ENCODE assay signal across 1 cellular context in genomic region chr7:129438839-129439640, GRCh38.
TF ChIP-seq lines count a peak whose summit lies in the region.

No MANE protein-coding gene starts in this region.

TF ChIP-seq in K562, 482 proteins besides CTCF, POLR2A, EP300 and RAD21 (continued from another document and continues in another):
- TF ChIP-seq ZBTB49 (CRISPR knock-in tag; IDR thresholded peaks at IDR 0.05; ENCODE audit: borderline replicate concordance) (no peak), ZNF324 (CRISPR knock-in tag; IDR thresholded peaks at IDR 0.05) (no peak), GATAD2B (IDR thresholded peaks at IDR 0.05; ENCODE audit: borderline replicate concordance) (peak; percentile 72), TCF7L2 (IDR thresholded peaks at IDR 0.05; ENCODE audit: low read depth, low read length) (no peak), CBX2 (IDR thresholded peaks at IDR 0.05; ENCODE audit: insufficient read depth, low read length, poor library complexity, severe bottlenecking) (no peak), CHCHD3 (CRISPR knock-in tag; IDR thresholded peaks at IDR 0.05) (no peak), MEF2A (IDR thresholded peaks at IDR 0.05; ENCODE audit: control insufficient read depth, low read depth, low read length) (no peak), HBP1 (CRISPR knock-in tag; IDR thresholded peaks at IDR 0.05) (peak; percentile 61), ZFP36 (IDR thresholded peaks at IDR 0.05; ENCODE audit: low read depth, low read length, partially characterized antibody) (peak; percentile 6), ZNF347 (CRISPR knock-in tag; IDR thresholded peaks at IDR 0.05; ENCODE audit: low read depth) (peak; percentile 58; the same call in 1 of the 2 replicates), HEY1 (CRISPR knock-in tag; IDR thresholded peaks at IDR 0.05; ENCODE audit: borderline replicate concordance) (peak; percentile 70; the same call in 1 of the 2 replicates), SP1 (CRISPR knock-in tag; IDR thresholded peaks at IDR 0.05) (peak; percentile 84), SLC30A9 (CRISPR knock-in tag; IDR thresholded peaks at IDR 0.05) (no peak), RBM34 (IDR thresholded peaks at IDR 0.05; ENCODE audit: borderline replicate concordance, insufficient read depth, low read length) (no peak), TSHZ1 (CRISPR knock-in tag; IDR thresholded peaks at IDR 0.05) (peak; percentile 86), BHLHE40 (IDR thresholded peaks at IDR 0.05; ENCODE audit: low read length) (peak; percentile 73; the same call in 1 of the 2 replicates), SMAD3 (CRISPR knock-in tag; conservative IDR thresholded peaks at IDR 0.05) (0 out of 2 replicates have a peak, but pooled peaks have one; percentile 82), MAZ (CRISPR knock-in tag; conservative IDR thresholded peaks at IDR 0.05 in 1 of 2, IDR thresholded peaks at IDR 0.05 in 1 of 2) (peak; percentile 77 to 91), ZNF431 (CRISPR knock-in tag; IDR thresholded peaks at IDR 0.05) (no peak), ZNF589 (CRISPR knock-in tag; IDR thresholded peaks at IDR 0.05; ENCODE audit: low read depth) (peak; percentile 94)
- TF ChIP-seq, protein P1, sequence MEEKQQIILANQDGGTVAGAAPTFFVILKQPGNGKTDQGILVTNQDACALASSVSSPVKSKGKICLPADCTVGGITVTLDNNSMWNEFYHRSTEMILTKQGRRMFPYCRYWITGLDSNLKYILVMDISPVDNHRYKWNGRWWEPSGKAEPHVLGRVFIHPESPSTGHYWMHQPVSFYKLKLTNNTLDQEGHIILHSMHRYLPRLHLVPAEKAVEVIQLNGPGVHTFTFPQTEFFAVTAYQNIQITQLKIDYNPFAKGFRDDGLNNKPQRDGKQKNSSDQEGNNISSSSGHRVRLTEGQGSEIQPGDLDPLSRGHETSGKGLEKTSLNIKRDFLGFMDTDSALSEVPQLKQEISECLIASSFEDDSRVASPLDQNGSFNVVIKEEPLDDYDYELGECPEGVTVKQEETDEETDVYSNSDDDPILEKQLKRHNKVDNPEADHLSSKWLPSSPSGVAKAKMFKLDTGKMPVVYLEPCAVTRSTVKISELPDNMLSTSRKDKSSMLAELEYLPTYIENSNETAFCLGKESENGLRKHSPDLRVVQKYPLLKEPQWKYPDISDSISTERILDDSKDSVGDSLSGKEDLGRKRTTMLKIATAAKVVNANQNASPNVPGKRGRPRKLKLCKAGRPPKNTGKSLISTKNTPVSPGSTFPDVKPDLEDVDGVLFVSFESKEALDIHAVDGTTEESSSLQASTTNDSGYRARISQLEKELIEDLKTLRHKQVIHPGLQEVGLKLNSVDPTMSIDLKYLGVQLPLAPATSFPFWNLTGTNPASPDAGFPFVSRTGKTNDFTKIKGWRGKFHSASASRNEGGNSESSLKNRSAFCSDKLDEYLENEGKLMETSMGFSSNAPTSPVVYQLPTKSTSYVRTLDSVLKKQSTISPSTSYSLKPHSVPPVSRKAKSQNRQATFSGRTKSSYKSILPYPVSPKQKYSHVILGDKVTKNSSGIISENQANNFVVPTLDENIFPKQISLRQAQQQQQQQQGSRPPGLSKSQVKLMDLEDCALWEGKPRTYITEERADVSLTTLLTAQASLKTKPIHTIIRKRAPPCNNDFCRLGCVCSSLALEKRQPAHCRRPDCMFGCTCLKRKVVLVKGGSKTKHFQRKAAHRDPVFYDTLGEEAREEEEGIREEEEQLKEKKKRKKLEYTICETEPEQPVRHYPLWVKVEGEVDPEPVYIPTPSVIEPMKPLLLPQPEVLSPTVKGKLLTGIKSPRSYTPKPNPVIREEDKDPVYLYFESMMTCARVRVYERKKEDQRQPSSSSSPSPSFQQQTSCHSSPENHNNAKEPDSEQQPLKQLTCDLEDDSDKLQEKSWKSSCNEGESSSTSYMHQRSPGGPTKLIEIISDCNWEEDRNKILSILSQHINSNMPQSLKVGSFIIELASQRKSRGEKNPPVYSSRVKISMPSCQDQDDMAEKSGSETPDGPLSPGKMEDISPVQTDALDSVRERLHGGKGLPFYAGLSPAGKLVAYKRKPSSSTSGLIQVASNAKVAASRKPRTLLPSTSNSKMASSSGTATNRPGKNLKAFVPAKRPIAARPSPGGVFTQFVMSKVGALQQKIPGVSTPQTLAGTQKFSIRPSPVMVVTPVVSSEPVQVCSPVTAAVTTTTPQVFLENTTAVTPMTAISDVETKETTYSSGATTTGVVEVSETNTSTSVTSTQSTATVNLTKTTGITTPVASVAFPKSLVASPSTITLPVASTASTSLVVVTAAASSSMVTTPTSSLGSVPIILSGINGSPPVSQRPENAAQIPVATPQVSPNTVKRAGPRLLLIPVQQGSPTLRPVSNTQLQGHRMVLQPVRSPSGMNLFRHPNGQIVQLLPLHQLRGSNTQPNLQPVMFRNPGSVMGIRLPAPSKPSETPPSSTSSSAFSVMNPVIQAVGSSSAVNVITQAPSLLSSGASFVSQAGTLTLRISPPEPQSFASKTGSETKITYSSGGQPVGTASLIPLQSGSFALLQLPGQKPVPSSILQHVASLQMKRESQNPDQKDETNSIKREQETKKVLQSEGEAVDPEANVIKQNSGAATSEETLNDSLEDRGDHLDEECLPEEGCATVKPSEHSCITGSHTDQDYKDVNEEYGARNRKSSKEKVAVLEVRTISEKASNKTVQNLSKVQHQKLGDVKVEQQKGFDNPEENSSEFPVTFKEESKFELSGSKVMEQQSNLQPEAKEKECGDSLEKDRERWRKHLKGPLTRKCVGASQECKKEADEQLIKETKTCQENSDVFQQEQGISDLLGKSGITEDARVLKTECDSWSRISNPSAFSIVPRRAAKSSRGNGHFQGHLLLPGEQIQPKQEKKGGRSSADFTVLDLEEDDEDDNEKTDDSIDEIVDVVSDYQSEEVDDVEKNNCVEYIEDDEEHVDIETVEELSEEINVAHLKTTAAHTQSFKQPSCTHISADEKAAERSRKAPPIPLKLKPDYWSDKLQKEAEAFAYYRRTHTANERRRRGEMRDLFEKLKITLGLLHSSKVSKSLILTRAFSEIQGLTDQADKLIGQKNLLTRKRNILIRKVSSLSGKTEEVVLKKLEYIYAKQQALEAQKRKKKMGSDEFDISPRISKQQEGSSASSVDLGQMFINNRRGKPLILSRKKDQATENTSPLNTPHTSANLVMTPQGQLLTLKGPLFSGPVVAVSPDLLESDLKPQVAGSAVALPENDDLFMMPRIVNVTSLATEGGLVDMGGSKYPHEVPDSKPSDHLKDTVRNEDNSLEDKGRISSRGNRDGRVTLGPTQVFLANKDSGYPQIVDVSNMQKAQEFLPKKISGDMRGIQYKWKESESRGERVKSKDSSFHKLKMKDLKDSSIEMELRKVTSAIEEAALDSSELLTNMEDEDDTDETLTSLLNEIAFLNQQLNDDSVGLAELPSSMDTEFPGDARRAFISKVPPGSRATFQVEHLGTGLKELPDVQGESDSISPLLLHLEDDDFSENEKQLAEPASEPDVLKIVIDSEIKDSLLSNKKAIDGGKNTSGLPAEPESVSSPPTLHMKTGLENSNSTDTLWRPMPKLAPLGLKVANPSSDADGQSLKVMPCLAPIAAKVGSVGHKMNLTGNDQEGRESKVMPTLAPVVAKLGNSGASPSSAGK (IDR thresholded peaks at IDR 0.05), result peak; percentile 22; the same call in 1 of the 2 replicates
- TF ChIP-seq, protein P2, sequence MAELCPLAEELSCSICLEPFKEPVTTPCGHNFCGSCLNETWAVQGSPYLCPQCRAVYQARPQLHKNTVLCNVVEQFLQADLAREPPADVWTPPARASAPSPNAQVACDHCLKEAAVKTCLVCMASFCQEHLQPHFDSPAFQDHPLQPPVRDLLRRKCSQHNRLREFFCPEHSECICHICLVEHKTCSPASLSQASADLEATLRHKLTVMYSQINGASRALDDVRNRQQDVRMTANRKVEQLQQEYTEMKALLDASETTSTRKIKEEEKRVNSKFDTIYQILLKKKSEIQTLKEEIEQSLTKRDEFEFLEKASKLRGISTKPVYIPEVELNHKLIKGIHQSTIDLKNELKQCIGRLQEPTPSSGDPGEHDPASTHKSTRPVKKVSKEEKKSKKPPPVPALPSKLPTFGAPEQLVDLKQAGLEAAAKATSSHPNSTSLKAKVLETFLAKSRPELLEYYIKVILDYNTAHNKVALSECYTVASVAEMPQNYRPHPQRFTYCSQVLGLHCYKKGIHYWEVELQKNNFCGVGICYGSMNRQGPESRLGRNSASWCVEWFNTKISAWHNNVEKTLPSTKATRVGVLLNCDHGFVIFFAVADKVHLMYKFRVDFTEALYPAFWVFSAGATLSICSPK (IDR thresholded peaks at IDR 0.05; ENCODE audit: borderline replicate concordance), result no peak
- TF ChIP-seq, protein P3, sequence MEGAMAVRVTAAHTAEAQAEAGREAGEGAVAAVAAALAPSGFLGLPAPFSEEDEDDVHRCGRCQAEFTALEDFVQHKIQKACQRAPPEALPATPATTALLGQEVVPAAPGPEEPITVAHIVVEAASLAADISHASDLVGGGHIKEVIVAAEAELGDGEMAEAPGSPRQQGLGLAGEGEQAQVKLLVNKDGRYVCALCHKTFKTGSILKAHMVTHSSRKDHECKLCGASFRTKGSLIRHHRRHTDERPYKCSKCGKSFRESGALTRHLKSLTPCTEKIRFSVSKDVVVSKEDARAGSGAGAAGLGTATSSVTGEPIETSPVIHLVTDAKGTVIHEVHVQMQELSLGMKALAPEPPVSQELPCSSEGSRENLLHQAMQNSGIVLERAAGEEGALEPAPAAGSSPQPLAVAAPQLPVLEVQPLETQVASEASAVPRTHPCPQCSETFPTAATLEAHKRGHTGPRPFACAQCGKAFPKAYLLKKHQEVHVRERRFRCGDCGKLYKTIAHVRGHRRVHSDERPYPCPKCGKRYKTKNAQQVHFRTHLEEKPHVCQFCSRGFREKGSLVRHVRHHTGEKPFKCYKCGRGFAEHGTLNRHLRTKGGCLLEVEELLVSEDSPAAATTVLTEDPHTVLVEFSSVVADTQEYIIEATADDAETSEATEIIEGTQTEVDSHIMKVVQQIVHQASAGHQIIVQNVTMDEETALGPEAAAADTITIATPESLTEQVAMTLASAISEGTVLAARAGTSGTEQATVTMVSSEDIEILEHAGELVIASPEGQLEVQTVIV (CRISPR knock-in tag; IDR thresholded peaks at IDR 0.05; ENCODE audit: borderline replicate concordance), result no peak
- TF ChIP-seq, protein P4, sequence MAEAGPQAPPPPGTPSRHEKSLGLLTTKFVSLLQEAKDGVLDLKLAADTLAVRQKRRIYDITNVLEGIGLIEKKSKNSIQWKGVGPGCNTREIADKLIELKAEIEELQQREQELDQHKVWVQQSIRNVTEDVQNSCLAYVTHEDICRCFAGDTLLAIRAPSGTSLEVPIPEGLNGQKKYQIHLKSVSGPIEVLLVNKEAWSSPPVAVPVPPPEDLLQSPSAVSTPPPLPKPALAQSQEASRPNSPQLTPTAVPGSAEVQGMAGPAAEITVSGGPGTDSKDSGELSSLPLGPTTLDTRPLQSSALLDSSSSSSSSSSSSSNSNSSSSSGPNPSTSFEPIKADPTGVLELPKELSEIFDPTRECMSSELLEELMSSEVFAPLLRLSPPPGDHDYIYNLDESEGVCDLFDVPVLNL (CRISPR knock-in tag; IDR thresholded peaks at IDR 0.05; ENCODE audit: low read depth), result no peak
- TF ChIP-seq, protein P5, sequence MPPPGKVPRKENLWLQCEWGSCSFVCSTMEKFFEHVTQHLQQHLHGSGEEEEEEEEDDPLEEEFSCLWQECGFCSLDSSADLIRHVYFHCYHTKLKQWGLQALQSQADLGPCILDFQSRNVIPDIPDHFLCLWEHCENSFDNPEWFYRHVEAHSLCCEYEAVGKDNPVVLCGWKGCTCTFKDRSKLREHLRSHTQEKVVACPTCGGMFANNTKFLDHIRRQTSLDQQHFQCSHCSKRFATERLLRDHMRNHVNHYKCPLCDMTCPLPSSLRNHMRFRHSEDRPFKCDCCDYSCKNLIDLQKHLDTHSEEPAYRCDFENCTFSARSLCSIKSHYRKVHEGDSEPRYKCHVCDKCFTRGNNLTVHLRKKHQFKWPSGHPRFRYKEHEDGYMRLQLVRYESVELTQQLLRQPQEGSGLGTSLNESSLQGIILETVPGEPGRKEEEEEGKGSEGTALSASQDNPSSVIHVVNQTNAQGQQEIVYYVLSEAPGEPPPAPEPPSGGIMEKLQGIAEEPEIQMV (tag; conservative IDR thresholded peaks at IDR 0.05; ENCODE audit: low read depth), result no peak; the same call in 1 of the 2 replicates
